14 cellular contexts compared by ENCODE assay signal in genomic region chr17:47813077-47813476, GRCh38. TPM values are rescaled to one million over a fixed set of nuclear protein-coding genes. Genes with fewer than 3 reads are reported as not detected.
"Had no signal": no experiment of that assay in that cellular context is flagged by ENCODE, and none has a peak within 500 bp of the region (broad histone marks: within the 10 kb centered on the region; RNA-seq: fewer than 3 reads in every experiment).

No MANE protein-coding gene starts in this region.

- H3K79me2 ChIP-seq: parathyroid adenoma had no signal

- H2AFZ ChIP-seq: parathyroid adenoma had no signal

- ATAC-seq: gastrocnemius medialis, heart right ventricle had no signal

- H3K4me3 ChIP-seq: ascending aorta, gastrocnemius medialis, heart right ventricle, tibial nerve had no signal

- H3K27ac Mint-ChIP-seq: activated CD4-positive, alpha-beta T cell treated with anti-CD3 and anti-CD28 coated beads, Interleukin-2, amount 10 ng/mL, durations not matched to agents 24 days and 14 days had no signal

- DNase-seq: activated CD4-positive, alpha-beta T cell treated with anti-CD3 and anti-CD28 coated beads, Interleukin-2, amount 10 ng/mL, durations not matched to agents 24 days and 14 days; activated CD8-positive, alpha-beta memory T cell treated with anti-CD3 and anti-CD28 coated beads for 24 hours; erythroblast; heart right ventricle; SIG-M5; stimulated activated CD4-positive, alpha-beta T cell treated with anti-CD3 and anti-CD28 coated beads, Interleukin-2, amount 100 ng/mL, for 48 hours; stimulated activated naive CD4-positive, alpha-beta T cell; T-helper 2 cell had no signal

- H3K9ac ChIP-seq: parathyroid adenoma had no signal

- H3K27me3 Mint-ChIP-seq: activated CD4-positive, alpha-beta T cell treated with anti-CD3 and anti-CD28 coated beads, Interleukin-2, amount 10 ng/mL, durations not matched to agents 24 days and 14 days had no signal

- H3K27ac ChIP-seq: ascending aorta, heart right ventricle, parathyroid adenoma, tibial nerve had no signal

- H3K9me3 ChIP-seq: ascending aorta, gastrocnemius medialis, heart right ventricle, tibial nerve had no signal

- H3K4me3 Mint-ChIP-seq: activated CD4-positive, alpha-beta T cell treated with anti-CD3 and anti-CD28 coated beads, Interleukin-2, amount 10 ng/mL, durations not matched to agents 24 days and 14 days had no signal

- H3K9me3 Mint-ChIP-seq: activated CD4-positive, alpha-beta T cell treated with anti-CD3 and anti-CD28 coated beads, Interleukin-2, amount 10 ng/mL, durations not matched to agents 24 days and 14 days had no signal

- H3K27me3 ChIP-seq: ascending aorta, gastrocnemius medialis, heart right ventricle, tibial nerve had no signal

RNA-seq across cellular contexts. Expression of gene LRRC46, which starts 18.4 kb away (rescaled TPM):
- total RNA-seq: ascending aorta, bronchial epithelial cell, lung microvascular endothelial cell had no signal
